Comparison of ENCODE assay signal across 1 cellular context in genomic region chr3:101146946-101147345, GRCh38.
TF ChIP-seq lines count a peak whose summit lies in the region.

No MANE protein-coding gene starts in this region.

TF ChIP-seq in GM23338, 12 proteins besides CTCF, POLR2A, EP300 and RAD21 (continued from another document):
- TF ChIP-seq ZNF462 (CRISPR knock-in tag; IDR thresholded peaks at IDR 0.05) (no peak), EZH2 (IDR thresholded peaks at IDR 0.05; ENCODE audit: low read depth, unreplicated experiment) (no peak), CREB1 (CRISPR knock-in tag; IDR thresholded peaks at IDR 0.05; ENCODE audit: low read depth) (no peak), ZNF114 (CRISPR knock-in tag; IDR thresholded peaks at IDR 0.05) (no peak), ZNF331 (CRISPR knock-in tag; IDR thresholded peaks at IDR 0.05; ENCODE audit: low read depth) (no peak), EZH2phosphoT487 (IDR thresholded peaks at IDR 0.05; ENCODE audit: unreplicated experiment) (no peak), REST (IDR thresholded peaks at IDR 0.05; ENCODE audit: unreplicated experiment) (no peak), STAT1 (IDR thresholded peaks at IDR 0.05; ENCODE audit: unreplicated experiment) (no peak)
- TF ChIP-seq, protein P1, sequence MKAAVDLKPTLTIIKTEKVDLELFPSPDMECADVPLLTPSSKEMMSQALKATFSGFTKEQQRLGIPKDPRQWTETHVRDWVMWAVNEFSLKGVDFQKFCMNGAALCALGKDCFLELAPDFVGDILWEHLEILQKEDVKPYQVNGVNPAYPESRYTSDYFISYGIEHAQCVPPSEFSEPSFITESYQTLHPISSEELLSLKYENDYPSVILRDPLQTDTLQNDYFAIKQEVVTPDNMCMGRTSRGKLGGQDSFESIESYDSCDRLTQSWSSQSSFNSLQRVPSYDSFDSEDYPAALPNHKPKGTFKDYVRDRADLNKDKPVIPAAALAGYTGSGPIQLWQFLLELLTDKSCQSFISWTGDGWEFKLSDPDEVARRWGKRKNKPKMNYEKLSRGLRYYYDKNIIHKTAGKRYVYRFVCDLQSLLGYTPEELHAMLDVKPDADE (IDR thresholded peaks at IDR 0.05), result no peak
